In genomic region chr10:48634198-48634983, GRCh38 we compare ENCODE assay signal across 8 cellular contexts. TPM values are rescaled to one million over a fixed set of nuclear protein-coding genes. Genes with fewer than 3 reads are reported as not detected.
DNase-seq lines count a peak whose midpoint lies in the region; ATAC-seq, FAIRE-seq and TF ChIP-seq lines count a peak whose summit lies in the region.

No MANE protein-coding gene starts in this region.

- intact Hi-C loops in psoas muscle (cut with DNase I): no loop called here

- H3K27me3 ChIP-seq in psoas muscle (ENCODE audit: insufficient read depth in 3 of 3, low read length in 2 of 3) (peaks cover 0 to 7% (median 2%) of the 10 kb centered on the region in 3 donors), mesendoderm (ENCODE audit: insufficient read depth, low read length, poor library complexity) (no peaks in the 10 kb centered on the region)

- no peaks in the 10 kb centered on the region for H3K79me1 ChIP-seq in mesendoderm (ENCODE audit: low read length)

- no peak overlapping the region for H3K56ac ChIP-seq in mesendoderm (ENCODE audit: low read length)

- WGBS in psoas muscle, 3 donors: 62 to 75% (median 68%) methylated on average over 5 of the region's 5 CpGs
- no CpG with 5 or more reads among the region's 5 CpGs for whole genome bisulfite sequencing in mesendoderm (ENCODE audit: extremely low coverage, insufficient coverage, low lambda C conversion rate)

- peak overlapping the region in 1 of 2 donors; percentile 63 for H3K4me3 Mint-ChIP-seq in effector memory CD8-positive, alpha-beta T cell

- H3K27ac ChIP-seq in psoas muscle (no peak overlapping the region), mesendoderm (ENCODE audit: low read depth, low read length) (no peak overlapping the region)

- H2BK5ac ChIP-seq in mesendoderm (ENCODE audit: low read length): no peak overlapping the region

- TF ChIP-seq CTCF in psoas muscle (IDR thresholded peaks at IDR 0.05): no peak

- H4K5ac ChIP-seq in mesendoderm (ENCODE audit: low read length): no peak overlapping the region

- H3K9me3 Mint-ChIP-seq in effector memory CD8-positive, alpha-beta T cell: peaks cover 6% of the 10 kb centered on the region in 2 donors

- H3K36me3 Mint-ChIP-seq in effector memory CD8-positive, alpha-beta T cell (ENCODE audit: insufficient read depth): no peaks in the 10 kb centered on the region

- no peak overlapping the region for H2BK120ac ChIP-seq in mesendoderm (ENCODE audit: low read depth, low read length)

- peaks cover 0 to 11% of the 10 kb centered on the region in 2 donors for H3K4me1 Mint-ChIP-seq in effector memory CD8-positive, alpha-beta T cell (ENCODE audit: low read depth in 2 of 2)

- H3K4me1 ChIP-seq in psoas muscle (no peaks in the 10 kb centered on the region), mesendoderm (ENCODE audit: control insufficient read depth, low read depth, low read length) (no peaks in the 10 kb centered on the region)

- H3K4me2 ChIP-seq in mesendoderm (ENCODE audit: low read length): no peak overlapping the region

- H3K18ac ChIP-seq in mesendoderm (ENCODE audit: low read length): no peak overlapping the region

- no peaks in the 10 kb centered on the region for H3K9me3 ChIP-seq in psoas muscle

- no peaks in the 10 kb centered on the region for H3K36me3 ChIP-seq in psoas muscle (ENCODE audit: insufficient read depth in 1 of 2, low read depth in 1 of 2)
- H3K36me3 ChIP-seq in mesendoderm (ENCODE audit: control insufficient read depth, insufficient read depth, low read length): no peaks in the 10 kb centered on the region

- no peak overlapping the region for H3K23ac ChIP-seq in mesendoderm (ENCODE audit: low read length)

- peaks cover 26 to 39% of the 10 kb centered on the region in 2 donors for H3K27me3 Mint-ChIP-seq in effector memory CD8-positive, alpha-beta T cell

- H3K4me3 ChIP-seq in psoas muscle (no peak overlapping the region), mesendoderm (ENCODE audit: low read length) (no peak overlapping the region)

- peak overlapping the region in 1 of 2 donors; percentile 84 for H3K27ac Mint-ChIP-seq in effector memory CD8-positive, alpha-beta T cell

- peak; percentile 78 for FAIRE-seq in RCC 7860 (lab: Jason Lieb, UNC)

- H2BK15ac ChIP-seq in mesendoderm (replicated peaks; ENCODE audit: low read depth): no peak overlapping the region

- H3K79me2 ChIP-seq in mesendoderm (ENCODE audit: control insufficient read depth, insufficient read depth, low read length): no peaks in the 10 kb centered on the region

- H2AK5ac ChIP-seq in mesendoderm (ENCODE audit: low read length): no peak overlapping the region

- H3K9ac ChIP-seq in mesendoderm (ENCODE audit: low read length): no peak overlapping the region

- ATAC-seq in GM18519 (IDR thresholded peaks at IDR 0.05; ENCODE audit: low FRiP score, unreplicated experiment) (peak; percentile 71), HG02973 (IDR thresholded peaks at IDR 0.05; ENCODE audit: unreplicated experiment) (peak; percentile 77), psoas muscle (peak; percentile 21 to 58 (median 46))
- peak; percentile 95 for ATAC-seq in effector memory CD8-positive, alpha-beta T cell (replicated peaks)

- no peak overlapping the region for H3K4ac ChIP-seq in mesendoderm (ENCODE audit: low read depth, low read length)

- H4K8ac ChIP-seq in mesendoderm (ENCODE audit: low read depth, low read length): no peak overlapping the region

- DNase-seq in A172 (ENCODE audit: low spot score) (peak; percentile 21), RCC 7860 (ENCODE audit: low spot score) (peak; percentile 59), psoas muscle (peak; percentile 44 to 70), 8988T (no peak), mesendoderm (no peak)
- DNase-seq in effector memory CD8-positive, alpha-beta T cell: no peak

RNA-seq across cellular contexts. Expression of gene ARHGAP22, which starts 29.5 kb away (rescaled TPM):
- total RNA-seq in A172 (2014; rRNA removed; shearing (Covaris generic)): 6.1 and 8.2 TPM in 2 replicates
- total RNA-seq in psoas muscle: 1 to 10 TPM; 1.3 to 2.9 (median 1.7) TPM
- polyA plus RNA-seq in psoas muscle: 1 to 10 TPM in 1 of 3 donors, under 1 TPM in 2; 0.46 to 2.4 (median 0.67) TPM
- polyA plus RNA-seq in mesendoderm (2013, experiment 1 of 2): 3.6 TPM
- 3.5 TPM for polyA plus RNA-seq in mesendoderm (2013, experiment 2 of 2)

RNA-seq across cellular contexts. Expression of gene WDFY4, which starts 50.3 kb away (rescaled TPM):
- total RNA-seq in A172 (2014; rRNA removed; shearing (Covaris generic)): not detected in 2 replicates
- 1 to 10 TPM in 2 of 4 donors, under 1 TPM in 2; 0.69 to 1.3 (median 1.1) TPM for total RNA-seq in psoas muscle
- polyA plus RNA-seq in psoas muscle: under 1 TPM; 0.23 to 0.52 (median 0.27) TPM
- under 0.01 TPM for polyA plus RNA-seq in mesendoderm (2013, experiment 1 of 2)
- not detected for polyA plus RNA-seq in mesendoderm (2013, experiment 2 of 2)

Comparison
In these comparisons a context has a peak if more than half of its experiments do, and no peak if none do; other contexts are left out.
1. DNase-seq: peak in A172 (single experiment), RCC 7860 (single experiment) and psoas muscle (2 of 2); none in effector memory CD8-positive, alpha-beta T cell (0 of 3), 8988T (single experiment) and mesendoderm (single experiment).
2. Peak in every context shown above with its lines, with median percentiles within 50 percentile points of each other: ATAC-seq.